ENCODE assay signal across 9 cellular contexts in genomic region chr14:76376001-76376404, GRCh38. TPM values are rescaled to one million over a fixed set of nuclear protein-coding genes. Genes with fewer than 3 reads are reported as not detected.
A peak's percentile ranks its signal among the peaks of the same experiment; 100 is the strongest.
DNase-seq lines count a peak whose midpoint lies in the region; ATAC-seq and TF ChIP-seq lines count a peak whose summit lies in the region.
"Had no signal": no experiment of that assay in that cellular context is flagged by ENCODE, and none has a peak within 500 bp of the region (broad histone marks: within the 10 kb centered on the region; RNA-seq: fewer than 3 reads in every experiment).

Gene ESRRB, plus strand, starts transcription at chr14:76376137. Its CDS starts 265 bp downstream, at chr14:76376402.

- no peaks in the 10 kb centered on the region for H3K9me3 ChIP-seq in neuronal stem cell (replicated peaks in 1 of 2; ENCODE audit: control insufficient read depth in 2 of 2, insufficient read depth in 1 of 2, low read depth in 1 of 2, low read length in 2 of 2)

- peak within 1 kb of the TSS; percentile 77 for H3K18ac ChIP-seq in neuronal stem cell (ENCODE audit: low read length)

- TF ChIP-seq CTCF in fibroblast of mammary gland (conservative IDR thresholded peaks at IDR 0.05; ENCODE audit: control insufficient read depth, insufficient read depth, low read depth, low read length) = no peak

- H3K23ac ChIP-seq in neuronal stem cell (ENCODE audit: low read depth, low read length, poor library complexity) = peak within 1 kb of the TSS; percentile 59

- peaks cover 15 to 95% (median 47%) of the 10 kb centered on the region in 3 experiments for H3K27me3 ChIP-seq in neuronal stem cell (ENCODE audit: control insufficient read depth in 3 of 3, insufficient read depth in 3 of 3, low read depth in 1 of 3, low read length in 3 of 3)

- H3K27ac ChIP-seq in neuronal stem cell (replicated peaks; ENCODE audit: low read length) = no peak within 1 kb of the TSS

- no peaks in the 10 kb centered on the region for H3K79me1 ChIP-seq in neuronal stem cell (ENCODE audit: low read depth, low read length)

- peak within 1 kb of the TSS; percentile 92 for H2AFZ ChIP-seq in neuronal stem cell (ENCODE audit: low read length)

- no peak within 1 kb of the TSS for H2BK15ac ChIP-seq in neuronal stem cell (ENCODE audit: low read length)

- H4K91ac ChIP-seq in neuronal stem cell (ENCODE audit: low read depth, low read length, poor library complexity) = no peak within 1 kb of the TSS

- H3K4me1 ChIP-seq in neuronal stem cell (ENCODE audit: control insufficient read depth in 2 of 2, insufficient read depth in 1 of 2, low read depth in 1 of 2, low read length in 2 of 2) = peaks cover 3 to 8% of the 10 kb centered on the region in 2 donors

- peak within 1 kb of the TSS; percentile 59 for H3K14ac ChIP-seq in neuronal stem cell (ENCODE audit: low read length)

- no peak within 1 kb of the TSS for H3K4ac ChIP-seq in neuronal stem cell (ENCODE audit: low read length)

- no CpG with 5 or more reads among the region's 25 CpGs for WGBS in neuronal stem cell (ENCODE audit: extremely low coverage in 2 of 2, insufficient read length in 2 of 2, insufficient replicate concordance in 1 of 2), 2 donors

- no peak within 1 kb of the TSS for H2AK5ac ChIP-seq in neuronal stem cell (ENCODE audit: low read depth, low read length)

- H3K4me2 ChIP-seq in neuronal stem cell (ENCODE audit: insufficient read depth, low read length, poor library complexity, severe bottlenecking) = peak within 1 kb of the TSS; percentile 75

- H3K9ac ChIP-seq in neuronal stem cell (ENCODE audit: low read depth, low read length, poor library complexity) = peak within 1 kb of the TSS; percentile 32

- no peak within 1 kb of the TSS for H4K8ac ChIP-seq in neuronal stem cell (ENCODE audit: low read depth, low read length)

- peak within 1 kb of the TSS; percentile 26 for H2BK12ac ChIP-seq in neuronal stem cell (ENCODE audit: low read length)

- ATAC-seq in HG02610 (IDR thresholded peaks at IDR 0.05; ENCODE audit: unreplicated experiment) = no peak
- ATAC-seq in GM21717 (IDR thresholded peaks at IDR 0.05; ENCODE audit: unreplicated experiment) = no peak

- no peaks in the 10 kb centered on the region for H3K36me3 ChIP-seq in neuronal stem cell (replicated peaks in 1 of 2; ENCODE audit: control insufficient read depth in 2 of 2, insufficient read depth in 2 of 2, low read length in 2 of 2)

- no peak within 1 kb of the TSS for H2BK120ac ChIP-seq in neuronal stem cell (ENCODE audit: low read depth, low read length)

- H2BK5ac ChIP-seq in neuronal stem cell (ENCODE audit: low read length) = no peak within 1 kb of the TSS

- H3K4me3 ChIP-seq in fibroblast of mammary gland (ENCODE audit: control insufficient read depth, low read depth, low read length) (peak within 1 kb of the TSS; percentile 12), neuronal stem cell (ENCODE audit: low read length in 2 of 2) (peak within 1 kb of the TSS; percentile 36 to 76)

- DNase-seq in EH (ENCODE audit: low read depth) (peak; percentile 22), NCI-H82 treated with DMSO at 0.1 percent for 48 hours (lab: John Stamatoyannopoulos, UW; ENCODE audit: unreplicated experiment) (peak; percentile 74), fibroblast of mammary gland (ENCODE audit: low read depth) (peak; percentile 5), neuronal stem cell (ENCODE audit: low spot score) (peak; percentile 42), GF-D8 (lab: John Stamatoyannopoulos, UW) (no peak), NCI-H128 (lab: John Stamatoyannopoulos, UW; ENCODE audit: unreplicated experiment) (no peak)
- DNase-seq: stimulated activated CD4-positive, alpha-beta T cell treated with anti-CD3 and anti-CD28 coated beads, Interleukin-4, amount 100 ng/mL, for 24 hours had no signal

RNA-seq across cellular contexts. Expression of gene ESRRB, which starts in this region (rescaled TPM):
- 0.67 TPM for polyA plus RNA-seq in neuronal stem cell (2013, experiment 1 of 2)
- 0.68 TPM for polyA plus RNA-seq in neuronal stem cell (2013, experiment 2 of 2)

Comparison
In these comparisons a context has a peak if more than half of its experiments do, and no peak if none do; other contexts are left out.
1. DNase-seq: peak in EH (single experiment), NCI-H82 treated with DMSO at 0.1 percent for 48 hours (single experiment), fibroblast of mammary gland (single experiment) and neuronal stem cell (single experiment); none in GF-D8 (single experiment) and NCI-H128 (single experiment).